ENCODE assay signal across 21 cellular contexts in the genomic region with DNA sequence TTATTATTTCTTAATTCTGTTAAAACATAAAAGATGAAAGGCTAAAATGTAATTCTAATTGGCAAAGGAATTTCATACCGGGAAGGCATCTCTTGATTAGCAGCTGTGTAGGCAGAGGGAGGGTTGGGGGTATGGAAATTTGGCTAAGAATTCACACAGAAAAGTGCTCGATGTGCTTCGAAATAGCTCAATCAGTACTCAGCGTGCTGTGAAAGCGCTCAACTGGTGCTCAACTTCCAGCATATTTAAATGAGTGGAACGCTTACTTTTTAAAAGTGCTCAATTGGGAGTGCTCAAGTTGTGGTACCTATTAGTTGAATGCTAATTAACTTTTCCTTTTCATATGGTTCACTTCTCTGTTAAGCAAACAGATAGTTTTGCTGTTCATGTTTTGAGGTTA.
"Had no signal": no experiment of that assay in that cellular context is flagged by ENCODE, and none has a peak within 500 bp of the region (broad histone marks: within the 10 kb centered on the region; RNA-seq: fewer than 3 reads in every experiment).

No MANE protein-coding gene starts in this region.

- H3K36me3 Mint-ChIP-seq: naive thymus-derived CD4-positive, alpha-beta T cell; stimulated activated naive B cell treated with anti-CD40 and anti-IgM and Interleukin-4, amounts not matched to agents 10 μg/mL and 1 μg/mL and 100 μg/mL, for 72 hours had no signal

- DNase-seq: effector memory CD4-positive, alpha-beta T cell; heart right ventricle; hypothalamus; kidney; left cardiac atrium; left ventricle myocardium superior; mesenchymal stem cell; naive thymus-derived CD4-positive, alpha-beta T cell; nephron progenitor cell; psoas muscle; sigmoid colon; stimulated activated CD4-positive, alpha-beta T cell treated with anti-CD3 and anti-CD28 coated beads, Interleukin-2, amount 100 ng/mL, for 24 hours; stimulated activated CD4-positive, alpha-beta T cell treated with anti-CD3 and anti-CD28 coated beads, Interleukin-4, amount 100 ng/mL, for 4 hours; stimulated activated naive B cell treated with anti-CD40 and anti-IgM and Interleukin-4, amounts not matched to agents 10 μg/mL and 1 μg/mL and 100 μg/mL, for 72 hours; stimulated activated naive CD8-positive, alpha-beta T cell treated with anti-CD3 and anti-CD28 coated beads, Interleukin-15, amount 100 ng/mL, for 72 hours; testis; transverse colon had no signal

- H3K9me3 ChIP-seq: heart right ventricle, neutrophil, psoas muscle, sigmoid colon, testis, transverse colon had no signal

- H3K36me3 ChIP-seq: heart right ventricle, neutrophil, sigmoid colon, transverse colon had no signal

- ATAC-seq: esophagus mucosa; heart right ventricle; left cardiac atrium; left ventricle myocardium superior; naive thymus-derived CD4-positive, alpha-beta T cell; psoas muscle; stimulated activated naive B cell treated with anti-CD40 and anti-IgM and Interleukin-4, amounts not matched to agents 10 μg/mL and 1 μg/mL and 100 μg/mL, for 72 hours; stimulated activated naive CD8-positive, alpha-beta T cell treated with anti-CD3 and anti-CD28 coated beads, Interleukin-15, amount 100 ng/mL, for 72 hours had no signal

- H3K4me1 Mint-ChIP-seq: naive thymus-derived CD4-positive, alpha-beta T cell; nephron progenitor cell; stimulated activated naive B cell treated with anti-CD40 and anti-IgM and Interleukin-4, amounts not matched to agents 10 μg/mL and 1 μg/mL and 100 μg/mL, for 72 hours; stimulated activated naive CD8-positive, alpha-beta T cell treated with anti-CD3 and anti-CD28 coated beads, Interleukin-15, amount 100 ng/mL, for 72 hours had no signal

- H3K27ac Mint-ChIP-seq: naive thymus-derived CD4-positive, alpha-beta T cell; nephron progenitor cell; stimulated activated naive B cell treated with anti-CD40 and anti-IgM and Interleukin-4, amounts not matched to agents 10 μg/mL and 1 μg/mL and 100 μg/mL, for 72 hours; stimulated activated naive CD8-positive, alpha-beta T cell treated with anti-CD3 and anti-CD28 coated beads, Interleukin-15, amount 100 ng/mL, for 72 hours had no signal

- H3K4me3 Mint-ChIP-seq: naive thymus-derived CD4-positive, alpha-beta T cell; nephron progenitor cell; stimulated activated naive B cell treated with anti-CD40 and anti-IgM and Interleukin-4, amounts not matched to agents 10 μg/mL and 1 μg/mL and 100 μg/mL, for 72 hours; stimulated activated naive CD8-positive, alpha-beta T cell treated with anti-CD3 and anti-CD28 coated beads, Interleukin-15, amount 100 ng/mL, for 72 hours had no signal

- H3K27me3 ChIP-seq: heart right ventricle, neutrophil, sigmoid colon, testis, transverse colon had no signal

- H3K27me3 Mint-ChIP-seq: naive thymus-derived CD4-positive, alpha-beta T cell; stimulated activated naive B cell treated with anti-CD40 and anti-IgM and Interleukin-4, amounts not matched to agents 10 μg/mL and 1 μg/mL and 100 μg/mL, for 72 hours; stimulated activated naive CD8-positive, alpha-beta T cell treated with anti-CD3 and anti-CD28 coated beads, Interleukin-15, amount 100 ng/mL, for 72 hours had no signal

- H3K9me3 Mint-ChIP-seq: nephron progenitor cell; stimulated activated naive B cell treated with anti-CD40 and anti-IgM and Interleukin-4, amounts not matched to agents 10 μg/mL and 1 μg/mL and 100 μg/mL, for 72 hours had no signal

- H3K4me3 ChIP-seq: heart right ventricle, lung, psoas muscle, sigmoid colon, skin epidermis, testis, transverse colon had no signal

- H3K27ac ChIP-seq: heart right ventricle, neutrophil, psoas muscle, sigmoid colon, skin epidermis, testis, transverse colon had no signal

- H3K4me1 ChIP-seq: heart right ventricle, psoas muscle, sigmoid colon, testis, transverse colon had no signal
